8 cellular contexts compared by ENCODE assay signal in genomic region chr20:3710703-3711417, GRCh38. TPM values are rescaled to one million over a fixed set of nuclear protein-coding genes. Genes with fewer than 3 reads are reported as not detected.
DNase-seq lines count a peak whose midpoint lies in the region; ATAC-seq and TF ChIP-seq lines count a peak whose summit lies in the region.

No MANE protein-coding gene starts in this region.

- TF ChIP-seq CTCF in AG10803 (conservative IDR thresholded peaks at IDR 0.05; ENCODE audit: low read length) = peak; percentile 80
- peak; percentile 89 for TF ChIP-seq CTCF in fibroblast of villous mesenchyme (IDR thresholded peaks at IDR 0.05; ENCODE audit: insufficient read depth, low read depth, low read length)
- TF ChIP-seq CTCF in omental fat pad (IDR thresholded peaks at IDR 0.05) = peak in 2 of 3 donors; percentile 84 to 87
- TF ChIP-seq CTCF in testis (IDR thresholded peaks at IDR 0.05) = peak; percentile 96 to 99 (median 96)

- no peaks in the 10 kb centered on the region for H3K9me3 ChIP-seq in testis

- no peaks in the 10 kb centered on the region for H3K27me3 ChIP-seq in testis

- H3K27ac ChIP-seq in testis = no peak overlapping the region

- H3K36me3 ChIP-seq in testis (ENCODE audit: low read depth, missing control alignments) = no peaks in the 10 kb centered on the region

- peak; percentile 52 for DNase-seq in AG10803 (ENCODE audit: low read depth)
- DNase-seq in OCI-M2 (lab: John Stamatoyannopoulos, UW; ENCODE audit: unreplicated experiment) = peak; percentile 30
- DNase-seq in activated T-helper 1 cell treated with anti-CD3 and anti-CD28 coated beads, Interleukin-2, amount 50 U/mL, for 16 hours (ENCODE audit: low read depth in 1 of 2, low spot score in 1 of 2) = peak; percentile 51 to 61
- peak; percentile 57 for DNase-seq in fibroblast of villous mesenchyme (ENCODE audit: low read depth)
- peak; percentile 95 for DNase-seq in omental fat pad (ENCODE audit: low spot score)
- peak; percentile 81 for DNase-seq in testis

- intact Hi-C loops in testis (cut with DNase I; ENCODE audit: low total_unique reads) = loop anchor here (5.0 kb wide), 1 partner anchor 34 kb away; no protein-coding TSS in a partner anchor

- H3K4me3 ChIP-seq in AG10803 (ENCODE audit: low read length) = no peak overlapping the region
- no peak overlapping the region for H3K4me3 ChIP-seq in fibroblast of villous mesenchyme (ENCODE audit: low read depth, low read length)
- H3K4me3 ChIP-seq in testis = no peak overlapping the region

- ATAC-seq in GM18909 (IDR thresholded peaks at IDR 0.05; ENCODE audit: poor library complexity, unreplicated experiment) = peak; percentile 55
- ATAC-seq in omental fat pad (ENCODE audit: low FRiP score) = peak; percentile 39
- ATAC-seq in GM19351 (IDR thresholded peaks at IDR 0.05; ENCODE audit: unreplicated experiment) = no peak

- no peaks in the 10 kb centered on the region for H3K4me1 ChIP-seq in testis

- TF ChIP-seq POLR2A in testis (IDR thresholded peaks at IDR 0.05) = no peak

- WGBS in testis, 2 donors = 29 to 60% methylated on average over 1 to 17 of the region's 17 CpGs

RNA-seq across cellular contexts. Expression of gene SIGLEC1, which starts 1.5 kb away (rescaled TPM):
- total RNA-seq in fibroblast of villous mesenchyme (not detected in 2 replicates), omental fat pad (10 to 100 TPM; 14.2 to 57.5 (median 27.5) TPM), testis (1 to 10 TPM; 4.3 to 9.4 TPM)
- polyA plus RNA-seq in testis (ENCODE audit: insufficient read depth, low read depth, low replicate concordance) = 6.6 TPM

RNA-seq across cellular contexts. Expression of gene HSPA12B, which starts 21.6 kb away (rescaled TPM):
- total RNA-seq in fibroblast of villous mesenchyme = under 0.01 TPM in 1 of 2 replicates, not detected in the other
- total RNA-seq in omental fat pad = 10 to 100 TPM in 2 of 4 donors, 1 to 10 TPM in 2; 7.7 to 58.2 (median 19.3) TPM
- 10 to 100 TPM; 10.7 to 11.1 TPM for total RNA-seq in testis
- polyA plus RNA-seq in testis (ENCODE audit: insufficient read depth, low read depth, low replicate concordance) = 8.0 TPM

RNA-seq across cellular contexts. Expression of gene ADAM33, which starts 29.1 kb away (rescaled TPM):
- total RNA-seq in fibroblast of villous mesenchyme (44.8 and 53.1 TPM in 2 replicates), omental fat pad (10 to 100 TPM; 27.3 to 94.4 (median 51.9) TPM), testis (10 to 100 TPM; 35.4 to 61.1 TPM)
- 25.5 TPM for polyA plus RNA-seq in testis (ENCODE audit: insufficient read depth, low read depth, low replicate concordance)

RNA-seq across cellular contexts. Expression of gene GFRA4, which starts 47.7 kb away (rescaled TPM):
- total RNA-seq in fibroblast of villous mesenchyme (not detected in 2 replicates), omental fat pad (not detected), testis (under 1 TPM; 0.31 to 0.74 TPM)
- 0.51 TPM for polyA plus RNA-seq in testis (ENCODE audit: insufficient read depth, low read depth, low replicate concordance)

RNA-seq across cellular contexts. Expression of gene ADISSP, which starts 56.7 kb away (rescaled TPM):
- total RNA-seq in fibroblast of villous mesenchyme (26.8 and 34.8 TPM in 2 replicates), omental fat pad (10 to 100 TPM; 19.7 to 32.3 (median 30.3) TPM), testis (10 to 100 TPM; 17.6 to 19.7 TPM)
- polyA plus RNA-seq in testis (ENCODE audit: insufficient read depth, low read depth, low replicate concordance) = 36.5 TPM

Comparison
In these comparisons a context has a peak if more than half of its experiments do, and no peak if none do; other contexts are left out.
1. DNase-seq: peak in every context shown above with its lines; median percentile 95 in omental fat pad; 81 in testis; 57 in fibroblast of villous mesenchyme; 56 in activated T-helper 1 cell treated with anti-CD3 and anti-CD28 coated beads, Interleukin-2, amount 50 U/mL, for 16 hours; 52 in AG10803; 30 in OCI-M2.